ENCODE assay signal across 26 cellular contexts in the genomic region with DNA sequence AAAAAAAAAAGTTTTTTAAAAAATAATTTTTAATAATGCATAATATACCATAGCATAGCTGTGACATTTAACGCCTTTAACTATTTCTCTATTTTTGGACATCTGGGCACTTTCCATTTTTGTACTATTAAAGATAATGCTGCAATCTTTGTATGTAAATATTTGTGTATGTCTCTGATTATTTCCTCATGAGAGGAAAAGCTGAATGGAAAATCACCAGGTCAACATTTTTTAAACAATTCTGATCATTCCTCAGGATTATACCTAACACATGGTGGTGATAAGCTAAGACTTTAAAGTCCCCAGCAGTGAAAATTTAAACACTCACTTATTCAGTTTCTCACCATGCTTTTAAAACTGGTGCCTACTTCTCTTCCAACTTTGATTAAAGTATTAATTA. TPM values are rescaled to one million over a fixed set of nuclear protein-coding genes. Genes with fewer than 3 reads are reported as not detected.
DNase-seq lines count a peak whose midpoint lies in the region; ATAC-seq, FAIRE-seq and TF ChIP-seq lines count a peak whose summit lies in the region.
"Had no signal": no experiment of that assay in that cellular context is flagged by ENCODE, and none has a peak within 500 bp of the region (broad histone marks: within the 10 kb centered on the region; RNA-seq: fewer than 3 reads in every experiment).

No MANE protein-coding gene starts in this region.

- CTCF ChIA-PET in HepG2 (lab: Yijun Ruan, JAX; ENCODE audit: low intra/inter-chr PET ratio, low total read pairs): no interaction called here

- H2BK5ac ChIP-seq in mesendoderm (ENCODE audit: low read length): no peak overlapping the region

- TF ChIP-seq POLR2A in HepG2 (IDR thresholded peaks at IDR 0.05; ENCODE audit: insufficient read depth in 1 of 2, low read depth in 2 of 2, low read length in 2 of 2): no peak

- no peak overlapping the region for H3K23ac ChIP-seq in mesendoderm (ENCODE audit: low read length)

- DNase-seq in choroid plexus epithelial cell (ENCODE audit: low read depth): peak; percentile 31
- peak; percentile 63 for DNase-seq in HepG2 (ENCODE audit: low spot score)
- DNase-seq in mesendoderm: peak; percentile 16
- no peak for DNase-seq in foreskin keratinocyte
- DNase-seq in KBM-7: no peak
- DNase-seq: 8988T; ACHN; AML-193; BE2C; CD4-positive, alpha-beta T cell; CD8-positive, alpha-beta memory T cell; DMS 273 treated with DMSO at 0.1 percent for 48 hours; DMS79; EL; GDM1; GOT3; HFFc6 had no signal

- H3K79me2 ChIP-seq in HepG2 (ENCODE audit: insufficient read depth, low read length) (no peaks in the 10 kb centered on the region), mesendoderm (ENCODE audit: control insufficient read depth, insufficient read depth, low read length) (no peaks in the 10 kb centered on the region)

- FAIRE-seq in HepG2 (lab: Jason Lieb, UNC): peak; percentile 26
- FAIRE-seq: A549, D721Med, GM12891, GM18507, H54 had no signal

- H3K4me3 ChIP-seq in choroid plexus epithelial cell (ENCODE audit: low read depth, low read length) (no peak overlapping the region), HepG2 (replicated peaks in 1 of 3; ENCODE audit: insufficient read depth in 1 of 3, low read depth in 2 of 3, low read length in 3 of 3) (no peak overlapping the region), mesendoderm (ENCODE audit: low read length) (no peak overlapping the region)
- H3K4me3 ChIP-seq: A549; BLaER1 treated with 17β-estradiol and CSF1 and Interleukin-3, amounts not matched to agents 10 nM and 100 nM; HAP-1 had no signal

- H2BK15ac ChIP-seq in mesendoderm (replicated peaks; ENCODE audit: low read depth): no peak overlapping the region

- H2BK120ac ChIP-seq in mesendoderm (ENCODE audit: low read depth, low read length): no peak overlapping the region

- peaks cover 83% of the 10 kb centered on the region for H3K4me1 ChIP-seq in HepG2 (ENCODE audit: insufficient read depth, low read length)
- no peaks in the 10 kb centered on the region for H3K4me1 ChIP-seq in mesendoderm (ENCODE audit: control insufficient read depth, low read depth, low read length)
- no peaks in the 10 kb centered on the region for H3K4me1 ChIP-seq in foreskin keratinocyte
- H3K4me1 ChIP-seq: A549, BE2C had no signal

- H4K8ac ChIP-seq in mesendoderm (ENCODE audit: low read depth, low read length): no peak overlapping the region

- peak in 1 of 2 experiments; percentile 65; a peak in 1 of 4 replicates for TF ChIP-seq EP300 in HepG2 (IDR thresholded peaks at IDR 0.05; ENCODE audit: low read depth in 2 of 2, low read length in 2 of 2)
- no peak for TF ChIP-seq EP300 in HepG2 (CRISPR knock-in tag; IDR thresholded peaks at IDR 0.05; ENCODE audit: borderline replicate concordance)

- ATAC-seq in HepG2 (peak; percentile 33; the same call in 1 of the 3 replicates), foreskin keratinocyte (no peak), GM18517 (IDR thresholded peaks at IDR 0.05; ENCODE audit: unreplicated experiment) (no peak)
- ATAC-seq: A549 had no signal

- H3K4me2 ChIP-seq in HepG2 (ENCODE audit: low read depth, low read length) (no peak overlapping the region), mesendoderm (ENCODE audit: low read length) (no peak overlapping the region)
- H3K4me2 ChIP-seq: A549; BLaER1 treated with 17β-estradiol and CSF1 and Interleukin-3, amounts not matched to agents 10 nM and 100 nM had no signal

- H3K27me3 ChIP-seq in HepG2 (ENCODE audit: control insufficient read depth in 1 of 2, insufficient read depth in 2 of 2, low read length in 2 of 2): no peaks in the 10 kb centered on the region
- H3K27me3 ChIP-seq in mesendoderm (ENCODE audit: insufficient read depth, low read length, poor library complexity): no peaks in the 10 kb centered on the region
- H3K27me3 ChIP-seq in foreskin keratinocyte: peaks cover 10% of the 10 kb centered on the region
- H3K27me3 ChIP-seq: BE2C; BLaER1 treated with 17β-estradiol and CSF1 and Interleukin-3, amounts not matched to agents 10 nM and 100 nM had no signal

- no peak overlapping the region for H4K5ac ChIP-seq in mesendoderm (ENCODE audit: low read length)

- no peaks in the 10 kb centered on the region for H4K20me1 ChIP-seq in HepG2 (ENCODE audit: insufficient read depth, low read length)
- H4K20me1 ChIP-seq: BLaER1 treated with 17β-estradiol and CSF1 and Interleukin-3, amounts not matched to agents 10 nM and 100 nM had no signal

- no peak for TF ChIP-seq RAD21 in HepG2 (CRISPR knock-in tag; IDR thresholded peaks at IDR 0.05)

- H2AK5ac ChIP-seq in mesendoderm (ENCODE audit: low read length): no peak overlapping the region

- no peak overlapping the region for H2AFZ ChIP-seq in HepG2 (ENCODE audit: low read length)

- intact Hi-C loops in HepG2 (cut with micrococcal nuclease; ENCODE audit: unreplicated experiment): no loop called here

- BruUV-seq in HepG2 (replicated peaks; lab: Mats Ljungman, UMichigan): no TSS peak

- no peak overlapping the region for H3K18ac ChIP-seq in mesendoderm (ENCODE audit: low read length)

- no peaks in the 10 kb centered on the region for H3K79me1 ChIP-seq in mesendoderm (ENCODE audit: low read length)

- H3K9ac ChIP-seq in HepG2 (ENCODE audit: insufficient read depth, low read depth, low read length) (no peak overlapping the region), mesendoderm (ENCODE audit: low read length) (no peak overlapping the region)
- H3K9ac ChIP-seq: BLaER1 treated with 17β-estradiol and CSF1 and Interleukin-3, amounts not matched to agents 10 nM and 100 nM had no signal

- no peaks in the 10 kb centered on the region for H3K9me3 ChIP-seq in HepG2 (ENCODE audit: low read length)
- H3K9me3 ChIP-seq: A549; BE2C; BLaER1 treated with 17β-estradiol and CSF1 and Interleukin-3, amounts not matched to agents 10 nM and 100 nM; HAP-1 had no signal

- H3K56ac ChIP-seq in mesendoderm (ENCODE audit: low read length): no peak overlapping the region

- in situ Hi-C loops in HepG2 (cut with HindIII; ENCODE audit: extremely low pct_ligation_motif_present, low pct_unique_long_range_greater_than_20kb) (no loop called here), KBM-7 (cut with MboI; ENCODE audit: low pct_unique_long_range_greater_than_20kb, low sequenced_read_pairs) (no loop called here)

- H3K36me3 ChIP-seq in HepG2 (replicated peaks in 1 of 2; ENCODE audit: control insufficient read depth in 1 of 2, insufficient read depth in 2 of 2, low read length in 2 of 2) (no peaks in the 10 kb centered on the region), mesendoderm (ENCODE audit: control insufficient read depth, insufficient read depth, low read length) (no peaks in the 10 kb centered on the region)
- H3K36me3 ChIP-seq: BE2C; BLaER1 treated with 17β-estradiol and CSF1 and Interleukin-3, amounts not matched to agents 10 nM and 100 nM; HAP-1 had no signal

- H3K27ac ChIP-seq in HepG2 (ENCODE audit: extremely low read length, insufficient read depth, low read length) (peak overlapping the region; percentile 31), mesendoderm (ENCODE audit: low read depth, low read length) (no peak overlapping the region), foreskin keratinocyte (no peak overlapping the region)
- H3K27ac ChIP-seq: A549; BLaER1 treated with 17β-estradiol and CSF1 and Interleukin-3, amounts not matched to agents 10 nM and 100 nM had no signal

- TF ChIP-seq CTCF in choroid plexus epithelial cell (conservative IDR thresholded peaks at IDR 0.05; ENCODE audit: low read depth, low read length) (no peak), HepG2 (CRISPR knock-in tag; IDR thresholded peaks at IDR 0.05) (no peak), foreskin keratinocyte (conservative IDR thresholded peaks at IDR 0.05) (no peak)

- 92% methylated on average over 1 of the region's 1 CpG for WGBS in HepG2 (ENCODE audit: low lambda C conversion rate)
- no CpG with 5 or more reads among the region's 1 CpG for WGBS in mesendoderm (ENCODE audit: extremely low coverage, insufficient coverage, low lambda C conversion rate)

- H3K4ac ChIP-seq in mesendoderm (ENCODE audit: low read depth, low read length): no peak overlapping the region

- POLR2A ChIA-PET in HepG2 (lab: Yijun Ruan, JAX): interaction anchor here (1.7 to 2.9 kb wide), 2 partner anchors 33 to 35 kb away, joined by 7 to 13 read pairs; no protein-coding TSS in a partner anchor

TF ChIP-seq in HepG2, 621 proteins besides CTCF, POLR2A, EP300 and RAD21 (continues in another document):
- TF ChIP-seq POGZ (CRISPR knock-in tag; IDR thresholded peaks at IDR 0.05) (0 out of 2 replicates have a peak, but pooled peaks have one; percentile 8), MAFK (conservative IDR thresholded peaks at IDR 0.05 in 1 of 2, IDR thresholded peaks at IDR 0.05 in 1 of 2; ENCODE audit: low read length in 2 of 2) (peak; percentile 26 to 51; a peak in 2 of 4 replicates), SKI (IDR thresholded peaks at IDR 0.05; ENCODE audit: partially characterized antibody) (no peak), ZNF552 (CRISPR knock-in tag; IDR thresholded peaks at IDR 0.05; ENCODE audit: borderline replicate concordance) (no peak), DNMT3B (CRISPR knock-in tag; conservative IDR thresholded peaks at IDR 0.05) (no peak)

RNA-seq across cellular contexts. Expression of a gene that starts 31.3 kb away (rescaled TPM):
- 114 and 147 TPM in 2 replicates for total RNA-seq in HepG2 (2016; rRNA removed; fragmentation: Illumina TruSeq; extraction: Trizol)
- total RNA-seq in HepG2 (2016; cell fraction: cytosol; rRNA removed; fragmentation: Illumina TruSeq; extraction: Trizol; ENCODE audit: low read depth): 63.9 and 64.8 TPM in 2 replicates
- 113 and 150 TPM in 2 replicates for total RNA-seq in HepG2 (2016; cell fraction: insoluble cytoplasmic fraction; rRNA removed; fragmentation: Illumina TruSeq; extraction: Trizol)
- total RNA-seq in HepG2 (2016; cell fraction: membrane; rRNA removed; fragmentation: Illumina TruSeq; extraction: Trizol): 115 and 121 TPM in 2 replicates
- 102 and 112 TPM in 2 replicates for total RNA-seq in HepG2 (2016; cell fraction: nucleus; rRNA removed; fragmentation: Illumina TruSeq; extraction: Trizol)
- polyA plus RNA-seq in HepG2 (2011; rRNA removed): 23.3 and 27.3 TPM in 2 replicates
- polyA plus RNA-seq in HepG2 (2011; cell fraction: cytosol; rRNA removed): 10.5 and 19.8 TPM in 2 replicates
- polyA plus RNA-seq in HepG2 (2011; cell fraction: nucleus; rRNA removed): 10.9 and 16.8 TPM in 2 replicates
- 21.7 and 39.5 TPM in 2 replicates for polyA plus RNA-seq in HepG2 (2012)
- 29.4 and 34.8 TPM in 2 replicates for polyA plus RNA-seq in HepG2 (2016; cell fraction: cytosol; fragmentation: Illumina TruSeq; extraction: Trizol; ENCODE audit: low read depth)
- 124 and 130 TPM in 2 replicates for polyA plus RNA-seq in HepG2 (2016; cell fraction: insoluble cytoplasmic fraction; fragmentation: Illumina TruSeq; extraction: Trizol; ENCODE audit: low read depth)
- 64.0 and 66.2 TPM in 2 replicates for polyA plus RNA-seq in HepG2 (2016; cell fraction: membrane; fragmentation: Illumina TruSeq; extraction: Trizol; ENCODE audit: low read depth)
- polyA plus RNA-seq in HepG2 (2016; cell fraction: nucleus; fragmentation: Illumina TruSeq; extraction: Trizol; ENCODE audit: insufficient read depth, low read depth): 76.5 and 77.0 TPM in 2 replicates
- polyA minus RNA-seq in HepG2 (2011; rRNA and poly(A)+ RNA removed; ENCODE audit: low replicate concordance): 10.0 TPM in 1 of 2 replicates, not detected in the other
- 18.0 and 19.6 TPM in 2 replicates for polyA minus RNA-seq in HepG2 (2011; cell fraction: cytosol; rRNA and poly(A)+ RNA removed)
- 58.2 and 91.9 TPM in 2 replicates for polyA minus RNA-seq in HepG2 (2011; cell fraction: nucleus; rRNA and poly(A)+ RNA removed)
- polyA plus RNA-seq in mesendoderm (2013, experiment 1 of 2): not detected
- polyA plus RNA-seq in mesendoderm (2013, experiment 2 of 2): not detected
- total RNA-seq in foreskin keratinocyte: not detected in 2 replicates
- polyA plus RNA-seq in foreskin keratinocyte: not detected in 2 replicates
- total RNA-seq: CD4-positive, alpha-beta T cell; CD8-positive, alpha-beta memory T cell; HFFc6 had no signal
- polyA plus RNA-seq: CD14-positive monocyte; CD8-positive, alpha-beta memory T cell had no signal

Comparison
In these comparisons a context has a peak if more than half of its experiments do, and no peak if none do; other contexts are left out.
1. DNase-seq: peak in choroid plexus epithelial cell (single experiment), HepG2 (single experiment) and mesendoderm (single experiment); none in foreskin keratinocyte (0 of 2) and KBM-7 (single experiment).
2. RNA of a gene that starts 31.3 kb away (total RNA-seq): 63.9 to 150 TPM in HepG2; not detected in foreskin keratinocyte; every median in the first group is over 10 times any median in the second.